In genomic region chr10:59971915-59972314, GRCh38 we compare ENCODE assay signal across 15 cellular contexts.
DNase-seq lines count a peak whose midpoint lies in the region; ATAC-seq and TF ChIP-seq lines count a peak whose summit lies in the region.
"Had no signal": no experiment of that assay in that cellular context is flagged by ENCODE, and none has a peak within 500 bp of the region (broad histone marks: within the 10 kb centered on the region; RNA-seq: fewer than 3 reads in every experiment).

No MANE protein-coding gene starts in this region.

- H3K36me3 ChIP-seq in HCT116 (ENCODE audit: control insufficient read depth in 1 of 2, insufficient read depth in 2 of 2, low read length in 2 of 2) (no peaks in the 10 kb centered on the region), body of pancreas (replicated peaks in 1 of 2; ENCODE audit: insufficient read depth in 1 of 2, low read depth in 2 of 2) (no peaks in the 10 kb centered on the region), esophagus muscularis mucosa (no peaks in the 10 kb centered on the region)
- H3K36me3 ChIP-seq: adrenal gland had no signal

- peaks cover 9 to 17% of the 10 kb centered on the region in 2 experiments for H3K4me1 ChIP-seq in HCT116 (ENCODE audit: control insufficient read depth in 1 of 2, insufficient read depth in 2 of 2, low read length in 2 of 2)
- H3K4me1 ChIP-seq in body of pancreas, result peaks cover 24% of the 10 kb centered on the region
- peaks cover 3 to 14% (median 10%) of the 10 kb centered on the region in 4 donors for H3K4me1 ChIP-seq in esophagus muscularis mucosa
- H3K4me1 ChIP-seq: adrenal gland had no signal

- H3K27ac ChIP-seq in HCT116 (ENCODE audit: low read depth, low read length) (no peak overlapping the region), body of pancreas (peak overlapping the region; percentile 16 to 69 (median 46)), esophagus muscularis mucosa (replicated peaks in 1 of 4) (no peak overlapping the region)
- H3K27ac ChIP-seq: adrenal gland had no signal

- DNase-seq in HCT116 (ENCODE audit: low read depth, low spot score) (no peak), body of pancreas (peak; percentile 27 to 59 (median 45)), iPS-NIHi11 (ENCODE audit: low spot score) (peak; percentile 30), progenitor cell of endocrine pancreas (ENCODE audit: low spot score, unreplicated experiment) (peak; percentile 12), NOMO-1 treated with DMSO at 0.1 percent for 48 hours (lab: John Stamatoyannopoulos, UW; ENCODE audit: unreplicated experiment) (no peak), esophagus muscularis mucosa (ENCODE audit: extremely low spot score) (no peak), SK-N-DZ (ENCODE audit: low spot score) (no peak)
- DNase-seq: KBM-7; NCI-H446; stimulated activated CD4-positive, alpha-beta T cell treated with anti-CD3 and anti-CD28 coated beads, Interleukin-15, amount 100 ng/mL, for 24 hours; T-cell had no signal

- no peaks in the 10 kb centered on the region for H3K27me3 Mint-ChIP-seq in progenitor cell of endocrine pancreas
- H3K27me3 Mint-ChIP-seq: T-cell had no signal

- H4K20me1 ChIP-seq in HCT116 (ENCODE audit: insufficient read depth), result no peaks in the 10 kb centered on the region

- peaks cover 15% of the 10 kb centered on the region for H3K9me3 Mint-ChIP-seq in progenitor cell of endocrine pancreas (ENCODE audit: low read depth)

- WGBS in body of pancreas, 2 donors, result 3 to 9% methylated on average over 1 of the region's 1 CpG
- 17% methylated on average over 1 of the region's 1 CpG for WGBS in esophagus muscularis mucosa

- RAD21 ChIA-PET in HCT116 (lab: Charles Lee; ENCODE audit: low non-redundant PET in 1 of 2, low total read pairs in 2 of 2, uncharacterized antibody in 2 of 2, unreplicated experiment in 2 of 2), result no interaction called here

- no peak overlapping the region for H3K4me3 Mint-ChIP-seq in progenitor cell of endocrine pancreas (ENCODE audit: low read depth)
- H3K4me3 Mint-ChIP-seq: stimulated activated effector memory CD8-positive, alpha-beta T cell treated with anti-CD3 and anti-CD28 coated beads, Interleukin-12 subunit alpha, Interleukin-12 subunit beta, amount 100 ng/mL, for 72 hours; T-cell had no signal

- TF ChIP-seq CTCF in HCT116 (IDR thresholded peaks at IDR 0.05 in 2 of 3, conservative IDR thresholded peaks at IDR 0.05 in 1 of 3; ENCODE audit: borderline replicate concordance in 1 of 3, insufficient read depth in 1 of 3, low read depth in 2 of 3, low read length in 2 of 3), result no peak
- no peak for TF ChIP-seq CTCF in body of pancreas (IDR thresholded peaks at IDR 0.05)
- no peak for TF ChIP-seq CTCF in progenitor cell of endocrine pancreas (IDR thresholded peaks at IDR 0.05; ENCODE audit: unreplicated experiment)
- no peak for TF ChIP-seq CTCF in esophagus muscularis mucosa (IDR thresholded peaks at IDR 0.05)

- CTCF ChIA-PET in HCT116 (lab: Charles Lee), result no interaction called here

- peaks cover 4% of the 10 kb centered on the region for H3K36me3 Mint-ChIP-seq in progenitor cell of endocrine pancreas (ENCODE audit: insufficient read depth)
- H3K36me3 Mint-ChIP-seq: stimulated activated effector memory CD8-positive, alpha-beta T cell treated with anti-CD3 and anti-CD28 coated beads, Interleukin-12 subunit alpha, Interleukin-12 subunit beta, amount 100 ng/mL, for 72 hours; T-cell had no signal

- TF ChIP-seq EP300 in esophagus muscularis mucosa (IDR thresholded peaks at IDR 0.05), result no peak

- H2AFZ ChIP-seq in HCT116 (ENCODE audit: low read depth, low read length, poor library complexity, severe bottlenecking), result no peak overlapping the region

- no peaks in the 10 kb centered on the region for H3K79me2 ChIP-seq in HCT116 (ENCODE audit: insufficient read depth, low read length)

- intact Hi-C loops in HCT116 (cut with micrococcal nuclease), result no loop called here
- intact Hi-C loops in body of pancreas (cut with DNase I), result no loop called here
- intact Hi-C loops in esophagus muscularis mucosa (cut with DNase I), result no loop called here

- no peak for TF ChIP-seq POLR2A in HCT116 (IDR thresholded peaks at IDR 0.05; ENCODE audit: borderline replicate concordance, extremely low read depth, insufficient read depth, insufficient read length)
- TF ChIP-seq POLR2A in body of pancreas (IDR thresholded peaks at IDR 0.05), result no peak
- no peak for TF ChIP-seq POLR2A in esophagus muscularis mucosa (IDR thresholded peaks at IDR 0.05; ENCODE audit: low read depth)

- POLR2A ChIA-PET in HCT116 (lab: Charles Lee), result no interaction called here

- TF ChIP-seq RAD21 in HCT116 (IDR thresholded peaks at IDR 0.05; ENCODE audit: low read depth), result 0 out of 2 replicates have a peak, but pooled peaks have one; percentile 12

- no TSS peak for BruUV-seq in HCT116 (replicated peaks; lab: Mats Ljungman, UMichigan)

- H3K4me3 ChIP-seq in HCT116 (replicated peaks in 1 of 2; ENCODE audit: low read depth in 1 of 2, low read length in 2 of 2) (no peak overlapping the region), body of pancreas (no peak overlapping the region), esophagus muscularis mucosa (no peak overlapping the region)
- H3K4me3 ChIP-seq: adrenal gland had no signal

- H3K27me3 ChIP-seq in HCT116 (ENCODE audit: insufficient read depth, low read length) (no peaks in the 10 kb centered on the region), body of pancreas (no peaks in the 10 kb centered on the region), esophagus muscularis mucosa (no peaks in the 10 kb centered on the region)
- H3K27me3 ChIP-seq: adrenal gland had no signal

- no peaks in the 10 kb centered on the region for H3K9me2 ChIP-seq in HCT116 (ENCODE audit: insufficient read depth)

- H3K4me2 ChIP-seq in HCT116 (ENCODE audit: low read length), result peak overlapping the region; percentile 18

- ATAC-seq in HCT116, result peak; percentile 75
- ATAC-seq in body of pancreas, result peak; percentile 93
- no peak for ATAC-seq in GM21360 (IDR thresholded peaks at IDR 0.05; ENCODE audit: unreplicated experiment)
- ATAC-seq: esophagus mucosa; stimulated activated effector memory CD8-positive, alpha-beta T cell treated with anti-CD3 and anti-CD28 coated beads, Interleukin-12 subunit alpha, Interleukin-12 subunit beta, amount 100 ng/mL, for 72 hours; T-cell had no signal

- no peaks in the 10 kb centered on the region; a peak in 1 of 4 replicates for H3K9me3 ChIP-seq in HCT116 (ENCODE audit: control insufficient read depth in 1 of 2, insufficient read depth in 1 of 2, low read depth in 1 of 2, low read length in 2 of 2)
- no peaks in the 10 kb centered on the region for H3K9me3 ChIP-seq in body of pancreas
- peaks cover 0 to 5% (median 2%) of the 10 kb centered on the region in 4 donors for H3K9me3 ChIP-seq in esophagus muscularis mucosa
- H3K9me3 ChIP-seq: adrenal gland had no signal

- no peak overlapping the region for H3K27ac Mint-ChIP-seq in progenitor cell of endocrine pancreas
- H3K27ac Mint-ChIP-seq: stimulated activated effector memory CD8-positive, alpha-beta T cell treated with anti-CD3 and anti-CD28 coated beads, Interleukin-12 subunit alpha, Interleukin-12 subunit beta, amount 100 ng/mL, for 72 hours; T-cell had no signal

- no peak overlapping the region for H3K9ac ChIP-seq in HCT116 (ENCODE audit: low read length)

- H3K4me1 Mint-ChIP-seq in progenitor cell of endocrine pancreas (ENCODE audit: low read depth), result peaks cover 13% of the 10 kb centered on the region
- H3K4me1 Mint-ChIP-seq: stimulated activated effector memory CD8-positive, alpha-beta T cell treated with anti-CD3 and anti-CD28 coated beads, Interleukin-12 subunit alpha, Interleukin-12 subunit beta, amount 100 ng/mL, for 72 hours; T-cell had no signal

TF ChIP-seq in HCT116, 20 proteins besides CTCF, POLR2A, EP300 and RAD21:
- no peak for TF ChIP-seq ZNF274 (IDR thresholded peaks at IDR 0.05; ENCODE audit: low read depth, low read length)
- no peak for TF ChIP-seq ATF3 (IDR thresholded peaks at IDR 0.05)
- no peak for TF ChIP-seq EZH2phosphoT487 (IDR thresholded peaks at IDR 0.05; ENCODE audit: borderline replicate concordance)
- TF ChIP-seq SP1 (IDR thresholded peaks at IDR 0.05; ENCODE audit: low read depth), result peak; percentile 52

Comparison
In these comparisons a context has a peak if more than half of its experiments do, and no peak if none do; other contexts are left out.
1. DNase-seq: peak in body of pancreas (4 of 4), iPS-NIHi11 (single experiment) and progenitor cell of endocrine pancreas (single experiment); none in HCT116 (single experiment), NOMO-1 treated with DMSO at 0.1 percent for 48 hours (single experiment), esophagus muscularis mucosa (single experiment) and SK-N-DZ (single experiment).
2. H3K27ac ChIP-seq: peak in body of pancreas (4 of 4); none in HCT116 (single experiment) and esophagus muscularis mucosa (0 of 4).